1 cellular context compared by ENCODE assay signal in the genomic region with DNA sequence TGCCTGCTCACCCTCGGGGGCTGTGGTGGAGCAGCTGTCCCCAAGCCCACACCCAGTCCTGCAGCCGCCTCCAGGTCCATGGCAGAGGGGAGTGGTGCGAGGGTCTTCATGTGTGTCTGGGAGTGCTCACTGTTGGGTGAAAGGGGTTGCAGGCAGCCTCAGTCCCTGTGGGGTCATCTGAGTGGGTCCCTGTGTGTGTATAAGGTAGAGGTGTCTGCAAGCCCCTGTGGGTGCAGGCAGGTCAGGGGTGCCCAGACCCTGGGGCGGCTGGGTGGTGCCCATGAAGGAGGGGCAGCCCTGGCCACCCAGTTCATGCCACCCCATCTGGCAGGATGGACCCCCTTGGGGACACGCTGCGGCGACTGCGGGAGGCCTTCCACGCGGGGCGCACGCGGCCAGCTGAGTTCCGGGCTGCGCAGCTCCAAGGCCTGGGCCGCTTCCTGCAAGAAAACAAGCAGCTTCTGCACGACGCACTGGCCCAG.
TF ChIP-seq lines count a peak whose summit lies in the region.

No MANE protein-coding gene starts in this region.

TF ChIP-seq in HCT116, 20 proteins besides CTCF, POLR2A, EP300 and RAD21 (continued from another document):
- TF ChIP-seq, protein P1, sequence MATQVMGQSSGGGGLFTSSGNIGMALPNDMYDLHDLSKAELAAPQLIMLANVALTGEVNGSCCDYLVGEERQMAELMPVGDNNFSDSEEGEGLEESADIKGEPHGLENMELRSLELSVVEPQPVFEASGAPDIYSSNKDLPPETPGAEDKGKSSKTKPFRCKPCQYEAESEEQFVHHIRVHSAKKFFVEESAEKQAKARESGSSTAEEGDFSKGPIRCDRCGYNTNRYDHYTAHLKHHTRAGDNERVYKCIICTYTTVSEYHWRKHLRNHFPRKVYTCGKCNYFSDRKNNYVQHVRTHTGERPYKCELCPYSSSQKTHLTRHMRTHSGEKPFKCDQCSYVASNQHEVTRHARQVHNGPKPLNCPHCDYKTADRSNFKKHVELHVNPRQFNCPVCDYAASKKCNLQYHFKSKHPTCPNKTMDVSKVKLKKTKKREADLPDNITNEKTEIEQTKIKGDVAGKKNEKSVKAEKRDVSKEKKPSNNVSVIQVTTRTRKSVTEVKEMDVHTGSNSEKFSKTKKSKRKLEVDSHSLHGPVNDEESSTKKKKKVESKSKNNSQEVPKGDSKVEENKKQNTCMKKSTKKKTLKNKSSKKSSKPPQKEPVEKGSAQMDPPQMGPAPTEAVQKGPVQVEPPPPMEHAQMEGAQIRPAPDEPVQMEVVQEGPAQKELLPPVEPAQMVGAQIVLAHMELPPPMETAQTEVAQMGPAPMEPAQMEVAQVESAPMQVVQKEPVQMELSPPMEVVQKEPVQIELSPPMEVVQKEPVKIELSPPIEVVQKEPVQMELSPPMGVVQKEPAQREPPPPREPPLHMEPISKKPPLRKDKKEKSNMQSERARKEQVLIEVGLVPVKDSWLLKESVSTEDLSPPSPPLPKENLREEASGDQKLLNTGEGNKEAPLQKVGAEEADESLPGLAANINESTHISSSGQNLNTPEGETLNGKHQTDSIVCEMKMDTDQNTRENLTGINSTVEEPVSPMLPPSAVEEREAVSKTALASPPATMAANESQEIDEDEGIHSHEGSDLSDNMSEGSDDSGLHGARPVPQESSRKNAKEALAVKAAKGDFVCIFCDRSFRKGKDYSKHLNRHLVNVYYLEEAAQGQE (IDR thresholded peaks at IDR 0.05; ENCODE audit: low read depth) = no peak
- TF ChIP-seq SP1 (IDR thresholded peaks at IDR 0.05; ENCODE audit: low read depth) = no peak
- no peak for TF ChIP-seq ELF1 (IDR thresholded peaks at IDR 0.05; ENCODE audit: borderline replicate concordance, low read depth)
- TF ChIP-seq CBX3 (IDR thresholded peaks at IDR 0.05; ENCODE audit: low read depth) = no peak
- no peak for TF ChIP-seq POLR2AphosphoS5 (IDR thresholded peaks at IDR 0.05; ENCODE audit: low read depth, low read length)
- TF ChIP-seq, protein P2, sequence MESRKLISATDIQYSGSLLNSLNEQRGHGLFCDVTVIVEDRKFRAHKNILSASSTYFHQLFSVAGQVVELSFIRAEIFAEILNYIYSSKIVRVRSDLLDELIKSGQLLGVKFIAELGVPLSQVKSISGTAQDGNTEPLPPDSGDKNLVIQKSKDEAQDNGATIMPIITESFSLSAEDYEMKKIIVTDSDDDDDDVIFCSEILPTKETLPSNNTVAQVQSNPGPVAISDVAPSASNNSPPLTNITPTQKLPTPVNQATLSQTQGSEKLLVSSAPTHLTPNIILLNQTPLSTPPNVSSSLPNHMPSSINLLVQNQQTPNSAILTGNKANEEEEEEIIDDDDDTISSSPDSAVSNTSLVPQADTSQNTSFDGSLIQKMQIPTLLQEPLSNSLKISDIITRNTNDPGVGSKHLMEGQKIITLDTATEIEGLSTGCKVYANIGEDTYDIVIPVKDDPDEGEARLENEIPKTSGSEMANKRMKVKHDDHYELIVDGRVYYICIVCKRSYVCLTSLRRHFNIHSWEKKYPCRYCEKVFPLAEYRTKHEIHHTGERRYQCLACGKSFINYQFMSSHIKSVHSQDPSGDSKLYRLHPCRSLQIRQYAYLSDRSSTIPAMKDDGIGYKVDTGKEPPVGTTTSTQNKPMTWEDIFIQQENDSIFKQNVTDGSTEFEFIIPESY (IDR thresholded peaks at IDR 0.05; ENCODE audit: extremely low read depth, insufficient replicate concordance, low read length) = no peak
- TF ChIP-seq EZH2phosphoT487 (IDR thresholded peaks at IDR 0.05; ENCODE audit: borderline replicate concordance) = no peak
- no peak for TF ChIP-seq SRF (IDR thresholded peaks at IDR 0.05; ENCODE audit: low read depth)
- no peak for TF ChIP-seq CEBPB (IDR thresholded peaks at IDR 0.05; ENCODE audit: low read depth)
- TF ChIP-seq, protein P3, sequence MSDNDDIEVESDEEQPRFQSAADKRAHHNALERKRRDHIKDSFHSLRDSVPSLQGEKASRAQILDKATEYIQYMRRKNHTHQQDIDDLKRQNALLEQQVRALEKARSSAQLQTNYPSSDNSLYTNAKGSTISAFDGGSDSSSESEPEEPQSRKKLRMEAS (IDR thresholded peaks at IDR 0.05) = no peak
- no peak for TF ChIP-seq JUND (IDR thresholded peaks at IDR 0.05)
- no peak for TF ChIP-seq ZNF274 (IDR thresholded peaks at IDR 0.05; ENCODE audit: low read depth, low read length)
- TF ChIP-seq EGR1 (IDR thresholded peaks at IDR 0.05; ENCODE audit: low read depth) = no peak
- no peak for TF ChIP-seq TCF7L2 (IDR thresholded peaks at IDR 0.05; ENCODE audit: borderline replicate concordance, extremely low read depth, insufficient read depth, insufficient read length)
TF ChIP-seq in HCT116: peak in this region for 0.
